Comparison of ENCODE assay signal across 19 cellular contexts in the genomic region with DNA sequence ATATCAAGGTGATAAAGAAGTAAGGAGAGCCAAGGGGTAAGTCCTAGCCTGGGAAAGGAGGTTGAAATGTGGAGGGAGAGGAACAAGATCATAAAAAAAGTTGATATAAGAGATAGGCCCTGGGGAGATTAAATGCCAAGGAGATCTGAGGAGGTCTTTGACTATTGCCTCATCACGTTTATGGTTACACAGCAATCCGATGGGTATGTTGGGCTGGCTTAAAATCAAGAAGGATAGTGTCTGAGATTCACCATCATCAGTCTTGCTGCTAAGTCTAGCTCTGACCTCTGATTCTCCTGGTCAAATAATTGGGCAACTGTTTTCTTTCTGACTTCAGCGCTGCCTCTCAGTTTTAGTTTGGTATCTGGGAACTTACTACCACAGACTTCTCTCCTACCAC.
"Had no signal": no experiment of that assay in that cellular context is flagged by ENCODE, and none has a peak within 500 bp of the region (broad histone marks: within the 10 kb centered on the region; RNA-seq: fewer than 3 reads in every experiment).

No MANE protein-coding gene starts in this region.

- H3K27me3 ChIP-seq: SJSA1 had no signal

- H3K36me3 ChIP-seq: SJSA1 had no signal

- H3K9me3 ChIP-seq: SJSA1 had no signal

- H3K4me3 ChIP-seq: SJSA1, SK-N-MC had no signal

- H3K4me1 ChIP-seq: SJSA1 had no signal

- H3K27ac ChIP-seq: SJSA1, SK-N-MC had no signal

- DNase-seq: Karpas-422, KG1, MM.1S, NCI-H1092 treated with DMSO at 0.1 percent for 48 hours, NCI-H1436, NCI-H187, NCI-H2029, NCI-H2171 treated with DMSO at 0.1 percent for 48 hours, NCI-H2227 treated with DMSO at 0.1 percent for 48 hours, NCI-H446, NCI-H510A, NCI-H524 treated with DMSO at 0.1 percent for 48 hours, NCI-H69, NCI-H774, Right ventricle myocardium superior, RPMI8226, SIG-M5 had no signal
